2 cellular contexts compared by ENCODE assay signal in the genomic region with DNA sequence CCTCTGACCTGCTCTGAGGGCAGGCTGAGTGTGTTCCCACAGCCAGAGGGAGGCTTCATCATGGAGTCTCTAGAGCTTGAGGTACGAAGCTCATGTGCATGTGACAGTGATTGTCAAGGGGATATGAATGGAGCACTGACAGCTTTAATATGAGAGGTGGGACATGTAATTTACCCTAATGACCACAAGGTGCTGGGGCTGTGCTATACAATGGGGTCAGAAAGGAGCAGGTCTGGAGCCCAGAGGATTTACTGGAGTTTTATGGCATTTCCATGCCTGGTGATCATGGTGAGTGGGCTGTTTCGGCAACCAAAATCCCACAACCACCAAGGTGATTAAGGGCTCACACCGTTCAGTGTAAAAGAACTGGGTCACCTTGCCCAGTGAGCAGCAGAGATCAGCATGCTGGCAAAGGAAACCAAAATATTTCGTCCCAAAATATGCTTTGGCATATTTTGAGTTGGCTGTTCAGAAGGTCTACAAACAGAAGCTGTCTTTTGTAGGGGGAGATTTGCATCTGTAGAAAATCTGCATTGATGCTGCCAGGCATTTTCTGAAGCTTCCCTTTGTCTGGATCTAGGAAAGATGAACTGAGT.
TF ChIP-seq lines count a peak whose summit lies in the region.

No MANE protein-coding gene starts in this region.

TF ChIP-seq in K562, 482 proteins besides CTCF, POLR2A, EP300 and RAD21:
- TF ChIP-seq, protein P1, sequence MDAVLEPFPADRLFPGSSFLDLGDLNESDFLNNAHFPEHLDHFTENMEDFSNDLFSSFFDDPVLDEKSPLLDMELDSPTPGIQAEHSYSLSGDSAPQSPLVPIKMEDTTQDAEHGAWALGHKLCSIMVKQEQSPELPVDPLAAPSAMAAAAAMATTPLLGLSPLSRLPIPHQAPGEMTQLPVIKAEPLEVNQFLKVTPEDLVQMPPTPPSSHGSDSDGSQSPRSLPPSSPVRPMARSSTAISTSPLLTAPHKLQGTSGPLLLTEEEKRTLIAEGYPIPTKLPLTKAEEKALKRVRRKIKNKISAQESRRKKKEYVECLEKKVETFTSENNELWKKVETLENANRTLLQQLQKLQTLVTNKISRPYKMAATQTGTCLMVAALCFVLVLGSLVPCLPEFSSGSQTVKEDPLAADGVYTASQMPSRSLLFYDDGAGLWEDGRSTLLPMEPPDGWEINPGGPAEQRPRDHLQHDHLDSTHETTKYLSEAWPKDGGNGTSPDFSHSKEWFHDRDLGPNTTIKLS (IDR thresholded peaks at IDR 0.05; ENCODE audit: borderline replicate concordance, low read depth), result no peak
- TF ChIP-seq L3MBTL2 (IDR thresholded peaks at IDR 0.05), result no peak
- TF ChIP-seq, protein P2, sequence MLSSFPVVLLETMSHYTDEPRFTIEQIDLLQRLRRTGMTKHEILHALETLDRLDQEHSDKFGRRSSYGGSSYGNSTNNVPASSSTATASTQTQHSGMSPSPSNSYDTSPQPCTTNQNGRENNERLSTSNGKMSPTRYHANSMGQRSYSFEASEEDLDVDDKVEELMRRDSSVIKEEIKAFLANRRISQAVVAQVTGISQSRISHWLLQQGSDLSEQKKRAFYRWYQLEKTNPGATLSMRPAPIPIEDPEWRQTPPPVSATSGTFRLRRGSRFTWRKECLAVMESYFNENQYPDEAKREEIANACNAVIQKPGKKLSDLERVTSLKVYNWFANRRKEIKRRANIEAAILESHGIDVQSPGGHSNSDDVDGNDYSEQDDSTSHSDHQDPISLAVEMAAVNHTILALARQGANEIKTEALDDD (IDR thresholded peaks at IDR 0.05), result no peak
- no peak for TF ChIP-seq BRD4 (IDR thresholded peaks at IDR 0.05)
- no peak for TF ChIP-seq ETV6 (IDR thresholded peaks at IDR 0.05; ENCODE audit: borderline replicate concordance in 1 of 2, low read depth in 2 of 2, low read length in 1 of 2)
- no peak for TF ChIP-seq ETV6 (CRISPR knock-in tag; IDR thresholded peaks at IDR 0.05; ENCODE audit: borderline replicate concordance)
- no peak for TF ChIP-seq GTF2E2 (tag; IDR thresholded peaks at IDR 0.05)

TF ChIP-seq in liver, 16 proteins besides CTCF, POLR2A, EP300 and RAD21 (continued from another document):
- TF ChIP-seq, protein P3, sequence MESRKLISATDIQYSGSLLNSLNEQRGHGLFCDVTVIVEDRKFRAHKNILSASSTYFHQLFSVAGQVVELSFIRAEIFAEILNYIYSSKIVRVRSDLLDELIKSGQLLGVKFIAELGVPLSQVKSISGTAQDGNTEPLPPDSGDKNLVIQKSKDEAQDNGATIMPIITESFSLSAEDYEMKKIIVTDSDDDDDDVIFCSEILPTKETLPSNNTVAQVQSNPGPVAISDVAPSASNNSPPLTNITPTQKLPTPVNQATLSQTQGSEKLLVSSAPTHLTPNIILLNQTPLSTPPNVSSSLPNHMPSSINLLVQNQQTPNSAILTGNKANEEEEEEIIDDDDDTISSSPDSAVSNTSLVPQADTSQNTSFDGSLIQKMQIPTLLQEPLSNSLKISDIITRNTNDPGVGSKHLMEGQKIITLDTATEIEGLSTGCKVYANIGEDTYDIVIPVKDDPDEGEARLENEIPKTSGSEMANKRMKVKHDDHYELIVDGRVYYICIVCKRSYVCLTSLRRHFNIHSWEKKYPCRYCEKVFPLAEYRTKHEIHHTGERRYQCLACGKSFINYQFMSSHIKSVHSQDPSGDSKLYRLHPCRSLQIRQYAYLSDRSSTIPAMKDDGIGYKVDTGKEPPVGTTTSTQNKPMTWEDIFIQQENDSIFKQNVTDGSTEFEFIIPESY (IDR thresholded peaks at IDR 0.05), result no peak
- TF ChIP-seq EGR1 (IDR thresholded peaks at IDR 0.05; ENCODE audit: low read depth in 2 of 2), result no peak
